ENCODE assay signal across 1 cellular context in genomic region chr1:19436716-19437476, GRCh38.
TF ChIP-seq lines count a peak whose summit lies in the region.

No MANE protein-coding gene starts in this region.

TF ChIP-seq in HepG2, 621 proteins besides CTCF, POLR2A, EP300 and RAD21 (continued from another document and continues in another):
- TF ChIP-seq, protein P1, sequence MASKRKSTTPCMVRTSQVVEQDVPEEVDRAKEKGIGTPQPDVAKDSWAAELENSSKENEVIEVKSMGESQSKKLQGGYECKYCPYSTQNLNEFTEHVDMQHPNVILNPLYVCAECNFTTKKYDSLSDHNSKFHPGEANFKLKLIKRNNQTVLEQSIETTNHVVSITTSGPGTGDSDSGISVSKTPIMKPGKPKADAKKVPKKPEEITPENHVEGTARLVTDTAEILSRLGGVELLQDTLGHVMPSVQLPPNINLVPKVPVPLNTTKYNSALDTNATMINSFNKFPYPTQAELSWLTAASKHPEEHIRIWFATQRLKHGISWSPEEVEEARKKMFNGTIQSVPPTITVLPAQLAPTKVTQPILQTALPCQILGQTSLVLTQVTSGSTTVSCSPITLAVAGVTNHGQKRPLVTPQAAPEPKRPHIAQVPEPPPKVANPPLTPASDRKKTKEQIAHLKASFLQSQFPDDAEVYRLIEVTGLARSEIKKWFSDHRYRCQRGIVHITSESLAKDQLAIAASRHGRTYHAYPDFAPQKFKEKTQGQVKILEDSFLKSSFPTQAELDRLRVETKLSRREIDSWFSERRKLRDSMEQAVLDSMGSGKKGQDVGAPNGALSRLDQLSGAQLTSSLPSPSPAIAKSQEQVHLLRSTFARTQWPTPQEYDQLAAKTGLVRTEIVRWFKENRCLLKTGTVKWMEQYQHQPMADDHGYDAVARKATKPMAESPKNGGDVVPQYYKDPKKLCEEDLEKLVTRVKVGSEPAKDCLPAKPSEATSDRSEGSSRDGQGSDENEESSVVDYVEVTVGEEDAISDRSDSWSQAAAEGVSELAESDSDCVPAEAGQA (IDR thresholded peaks at IDR 0.05; ENCODE audit: low read depth): no peak
- TF ChIP-seq, protein P1 (CRISPR knock-in tag; IDR thresholded peaks at IDR 0.05; ENCODE audit: borderline replicate concordance): no peak
- TF ChIP-seq TARDBP (CRISPR knock-in tag; IDR thresholded peaks at IDR 0.05): peak; percentile 72
- TF ChIP-seq MAZ (IDR thresholded peaks at IDR 0.05; ENCODE audit: borderline replicate concordance, low read depth, low read length): no peak
- TF ChIP-seq MAZ (CRISPR knock-in tag; IDR thresholded peaks at IDR 0.05; ENCODE audit: low read depth): no peak
- TF ChIP-seq ZFP37 (CRISPR knock-in tag; IDR thresholded peaks at IDR 0.05; ENCODE audit: borderline replicate concordance): no peak
- no peak for TF ChIP-seq ZNF513 (CRISPR knock-in tag; conservative IDR thresholded peaks at IDR 0.05)
- TF ChIP-seq, protein P2, sequence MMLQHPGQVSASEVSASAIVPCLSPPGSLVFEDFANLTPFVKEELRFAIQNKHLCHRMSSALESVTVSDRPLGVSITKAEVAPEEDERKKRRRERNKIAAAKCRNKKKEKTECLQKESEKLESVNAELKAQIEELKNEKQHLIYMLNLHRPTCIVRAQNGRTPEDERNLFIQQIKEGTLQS (CRISPR knock-in tag; IDR thresholded peaks at IDR 0.05): no peak
- no peak for TF ChIP-seq ZNF776 (CRISPR knock-in tag; IDR thresholded peaks at IDR 0.05)
- TF ChIP-seq NR3C1 (CRISPR knock-in tag; IDR thresholded peaks at IDR 0.05): no peak
- TF ChIP-seq DNMT1 (CRISPR knock-in tag; IDR thresholded peaks at IDR 0.05): no peak
- no peak for TF ChIP-seq ZNF430 (CRISPR knock-in tag; IDR thresholded peaks at IDR 0.05)
- TF ChIP-seq RBM22 (optimal IDR thresholded peaks at IDR 0.05; ENCODE audit: low read length): no peak
- no peak for TF ChIP-seq ZBTB3 (CRISPR knock-in tag; IDR thresholded peaks at IDR 0.05; ENCODE audit: borderline replicate concordance, low read depth)
- TF ChIP-seq ZIK1 (CRISPR knock-in tag; IDR thresholded peaks at IDR 0.05; ENCODE audit: borderline replicate concordance, low read depth): no peak
- TF ChIP-seq SUZ12 (IDR thresholded peaks at IDR 0.05; ENCODE audit: low read depth, low read length): no peak
- TF ChIP-seq, protein P3, sequence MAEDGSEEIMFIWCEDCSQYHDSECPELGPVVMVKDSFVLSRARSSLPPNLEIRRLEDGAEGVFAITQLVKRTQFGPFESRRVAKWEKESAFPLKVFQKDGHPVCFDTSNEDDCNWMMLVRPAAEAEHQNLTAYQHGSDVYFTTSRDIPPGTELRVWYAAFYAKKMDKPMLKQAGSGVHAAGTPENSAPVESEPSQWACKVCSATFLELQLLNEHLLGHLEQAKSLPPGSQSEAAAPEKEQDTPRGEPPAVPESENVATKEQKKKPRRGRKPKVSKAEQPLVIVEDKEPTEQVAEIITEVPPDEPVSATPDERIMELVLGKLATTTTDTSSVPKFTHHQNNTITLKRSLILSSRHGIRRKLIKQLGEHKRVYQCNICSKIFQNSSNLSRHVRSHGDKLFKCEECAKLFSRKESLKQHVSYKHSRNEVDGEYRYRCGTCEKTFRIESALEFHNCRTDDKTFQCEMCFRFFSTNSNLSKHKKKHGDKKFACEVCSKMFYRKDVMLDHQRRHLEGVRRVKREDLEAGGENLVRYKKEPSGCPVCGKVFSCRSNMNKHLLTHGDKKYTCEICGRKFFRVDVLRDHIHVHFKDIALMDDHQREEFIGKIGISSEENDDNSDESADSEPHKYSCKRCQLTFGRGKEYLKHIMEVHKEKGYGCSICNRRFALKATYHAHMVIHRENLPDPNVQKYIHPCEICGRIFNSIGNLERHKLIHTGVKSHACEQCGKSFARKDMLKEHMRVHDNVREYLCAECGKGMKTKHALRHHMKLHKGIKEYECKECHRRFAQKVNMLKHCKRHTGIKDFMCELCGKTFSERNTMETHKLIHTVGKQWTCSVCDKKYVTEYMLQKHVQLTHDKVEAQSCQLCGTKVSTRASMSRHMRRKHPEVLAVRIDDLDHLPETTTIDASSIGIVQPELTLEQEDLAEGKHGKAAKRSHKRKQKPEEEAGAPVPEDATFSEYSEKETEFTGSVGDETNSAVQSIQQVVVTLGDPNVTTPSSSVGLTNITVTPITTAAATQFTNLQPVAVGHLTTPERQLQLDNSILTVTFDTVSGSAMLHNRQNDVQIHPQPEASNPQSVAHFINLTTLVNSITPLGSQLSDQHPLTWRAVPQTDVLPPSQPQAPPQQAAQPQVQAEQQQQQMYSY (CRISPR knock-in tag; IDR thresholded peaks at IDR 0.05): no peak
- no peak for TF ChIP-seq NR1H2 (CRISPR knock-in tag; IDR thresholded peaks at IDR 0.05; ENCODE audit: borderline replicate concordance, low read depth)
- TF ChIP-seq KLF13 (CRISPR knock-in tag; IDR thresholded peaks at IDR 0.05): no peak
- TF ChIP-seq ZNF580 (CRISPR knock-in tag; IDR thresholded peaks at IDR 0.05; ENCODE audit: borderline replicate concordance, low read depth): no peak; the same call in 1 of the 2 replicates
- no peak for TF ChIP-seq HES4 (CRISPR knock-in tag; IDR thresholded peaks at IDR 0.05; ENCODE audit: borderline replicate concordance)
- TF ChIP-seq PITX1 (CRISPR knock-in tag; IDR thresholded peaks at IDR 0.05): peak; percentile 79
- TF ChIP-seq GTF2F1 (IDR thresholded peaks at IDR 0.05; ENCODE audit: low read length): no peak
- TF ChIP-seq ZMAT5 (CRISPR knock-in tag; IDR thresholded peaks at IDR 0.05; ENCODE audit: borderline replicate concordance, low read depth): no peak
- no peak; the same call in 1 of the 2 replicates for TF ChIP-seq SNAPC2 (CRISPR knock-in tag; IDR thresholded peaks at IDR 0.05)
- no peak for TF ChIP-seq NFE2L2 (IDR thresholded peaks at IDR 0.05; ENCODE audit: low read length)
- TF ChIP-seq, protein P4, sequence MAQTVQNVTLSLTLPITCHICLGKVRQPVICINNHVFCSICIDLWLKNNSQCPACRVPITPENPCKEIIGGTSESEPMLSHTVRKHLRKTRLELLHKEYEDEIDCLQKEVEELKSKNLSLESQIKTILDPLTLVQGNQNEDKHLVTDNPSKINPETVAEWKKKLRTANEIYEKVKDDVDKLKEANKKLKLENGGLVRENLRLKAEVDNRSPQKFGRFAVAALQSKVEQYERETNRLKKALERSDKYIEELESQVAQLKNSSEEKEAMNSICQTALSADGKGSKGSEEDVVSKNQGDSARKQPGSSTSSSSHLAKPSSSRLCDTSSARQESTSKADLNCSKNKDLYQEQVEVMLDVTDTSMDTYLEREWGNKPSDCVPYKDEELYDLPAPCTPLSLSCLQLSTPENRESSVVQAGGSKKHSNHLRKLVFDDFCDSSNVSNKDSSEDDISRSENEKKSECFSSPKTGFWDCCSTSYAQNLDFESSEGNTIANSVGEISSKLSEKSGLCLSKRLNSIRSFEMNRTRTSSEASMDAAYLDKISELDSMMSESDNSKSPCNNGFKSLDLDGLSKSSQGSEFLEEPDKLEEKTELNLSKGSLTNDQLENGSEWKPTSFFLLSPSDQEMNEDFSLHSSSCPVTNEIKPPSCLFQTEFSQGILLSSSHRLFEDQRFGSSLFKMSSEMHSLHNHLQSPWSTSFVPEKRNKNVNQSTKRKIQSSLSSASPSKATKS (CRISPR knock-in tag; IDR thresholded peaks at IDR 0.05): no peak
- no peak for TF ChIP-seq NFAT5 (CRISPR knock-in tag; IDR thresholded peaks at IDR 0.05)
- no peak for TF ChIP-seq HMGA1 (CRISPR knock-in tag; conservative IDR thresholded peaks at IDR 0.05)
- no peak for TF ChIP-seq PLRG1 (conservative IDR thresholded peaks at IDR 0.05)
- no peak for TF ChIP-seq NFYB (CRISPR knock-in tag; IDR thresholded peaks at IDR 0.05)
- TF ChIP-seq MEIS1 (CRISPR knock-in tag; IDR thresholded peaks at IDR 0.05; ENCODE audit: borderline replicate concordance): no peak
- TF ChIP-seq ZC3H13 (CRISPR knock-in tag; IDR thresholded peaks at IDR 0.05): no peak
- TF ChIP-seq GFI1 (CRISPR knock-in tag; IDR thresholded peaks at IDR 0.05; ENCODE audit: borderline replicate concordance): no peak; the same call in 1 of the 2 replicates
- no peak for TF ChIP-seq RAD51 (IDR thresholded peaks at IDR 0.05; ENCODE audit: borderline replicate concordance)
- no peak for TF ChIP-seq HHEX (CRISPR knock-in tag; IDR thresholded peaks at IDR 0.05)
- no peak; the same call in 1 of the 2 replicates for TF ChIP-seq KDM2A (CRISPR knock-in tag; IDR thresholded peaks at IDR 0.05; ENCODE audit: borderline replicate concordance, low read depth)
- peak; percentile 64; the same call in 1 of the 2 replicates for TF ChIP-seq KMT2A (CRISPR knock-in tag; IDR thresholded peaks at IDR 0.05)
- TF ChIP-seq ATM (IDR thresholded peaks at IDR 0.05; ENCODE audit: borderline replicate concordance): no peak
